Comparison of ENCODE assay signal across 21 cellular contexts in the genomic region with DNA sequence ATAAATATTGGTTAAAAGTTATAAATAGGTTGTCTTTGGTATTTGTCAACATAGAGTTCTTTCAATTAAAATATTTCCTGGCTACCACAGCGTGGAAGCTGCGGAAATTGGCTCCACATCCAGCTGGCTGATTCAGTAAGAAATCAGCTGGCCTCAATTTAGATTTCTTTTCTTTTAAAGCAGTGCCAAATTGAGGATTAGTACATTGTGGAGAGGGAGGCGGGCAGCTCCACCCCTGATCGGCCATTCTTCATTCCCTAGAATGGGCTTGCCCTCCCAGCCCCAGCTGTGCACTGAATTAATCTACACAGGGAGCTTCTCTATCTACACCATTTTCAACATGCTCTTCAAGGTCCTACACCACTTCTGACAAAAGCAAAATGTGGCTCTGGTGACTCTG.
DNase-seq lines count a peak whose midpoint lies in the region; ATAC-seq and TF ChIP-seq lines count a peak whose summit lies in the region.
"Had no signal": no experiment of that assay in that cellular context is flagged by ENCODE, and none has a peak within 500 bp of the region (broad histone marks: within the 10 kb centered on the region; RNA-seq: fewer than 3 reads in every experiment).

No MANE protein-coding gene starts in this region.

- TF ChIP-seq CTCF in nephron (IDR thresholded peaks at IDR 0.05; ENCODE audit: unreplicated experiment in 3 of 3): no peak
- TF ChIP-seq CTCF in psoas muscle (IDR thresholded peaks at IDR 0.05): no peak

- in situ Hi-C loops in HAP-1 (cut with MboI; ENCODE audit: low sequenced_read_pairs): no loop called here

- H3K4me1 ChIP-seq in HAP-1: peaks cover 46% of the 10 kb centered on the region
- H3K4me1 ChIP-seq in ectodermal cell (ENCODE audit: control insufficient read depth, insufficient read depth, low read length): peaks cover 13% of the 10 kb centered on the region
- H3K4me1 ChIP-seq in psoas muscle: no peaks in the 10 kb centered on the region
- H3K4me1 ChIP-seq: BE2C, gastrocnemius medialis had no signal

- H3K36me3 ChIP-seq in HAP-1 (replicated peaks): no peaks in the 10 kb centered on the region
- H3K36me3 ChIP-seq in ectodermal cell (ENCODE audit: control insufficient read depth, insufficient read depth, low read length): no peaks in the 10 kb centered on the region
- no peaks in the 10 kb centered on the region for H3K36me3 ChIP-seq in psoas muscle (ENCODE audit: insufficient read depth in 1 of 2, low read depth in 1 of 2)
- H3K36me3 ChIP-seq: BE2C, gastrocnemius medialis, ovary had no signal

- ATAC-seq in HG03520 (IDR thresholded peaks at IDR 0.05; ENCODE audit: unreplicated experiment): no peak
- no peak for ATAC-seq in psoas muscle
- ATAC-seq: gastrocnemius medialis; Panc1; stimulated activated naive CD8-positive, alpha-beta T cell treated with anti-CD3 and anti-CD28 coated beads, Interleukin-15, Interleukin-2, amounts not matched to agents 100 U/mL and 50 U/mL, for 24 hours; T-helper 17 cell had no signal

- H3K9me3 Mint-ChIP-seq in nephron: no peaks in the 10 kb centered on the region
- H3K9me3 Mint-ChIP-seq: activated naive CD4-positive, alpha-beta T cell treated with anti-CD3 and anti-CD28 coated beads, Interleukin-2, amount 10 ng/mL, durations not matched to agents 7 days and 5 days; endodermal cell had no signal

- no peaks in the 10 kb centered on the region for H3K36me3 Mint-ChIP-seq in nephron (ENCODE audit: low read depth)
- H3K36me3 Mint-ChIP-seq: activated naive CD4-positive, alpha-beta T cell treated with anti-CD3 and anti-CD28 coated beads, Interleukin-2, amount 10 ng/mL, durations not matched to agents 7 days and 5 days had no signal

- H3K27ac Mint-ChIP-seq in nephron: peak overlapping the region; percentile 42 to 95 (median 89)
- H3K27ac Mint-ChIP-seq: activated naive CD4-positive, alpha-beta T cell treated with anti-CD3 and anti-CD28 coated beads, Interleukin-2, amount 10 ng/mL, durations not matched to agents 7 days and 5 days; endodermal cell; T-helper 17 cell had no signal

- peak overlapping the region; percentile 12 for H3K27ac ChIP-seq in ectodermal cell (ENCODE audit: insufficient read depth, low read depth, low read length, poor library complexity, severe bottlenecking)
- H3K27ac ChIP-seq in psoas muscle: no peak overlapping the region
- H3K27ac ChIP-seq: ovary had no signal

- H3K9me3 ChIP-seq in HAP-1 (no peaks in the 10 kb centered on the region), ectodermal cell (ENCODE audit: control insufficient read depth, low read length) (no peaks in the 10 kb centered on the region), psoas muscle (no peaks in the 10 kb centered on the region)
- H3K9me3 ChIP-seq: BE2C, gastrocnemius medialis, ovary had no signal

- peaks cover 17% of the 10 kb centered on the region for H3K4me1 Mint-ChIP-seq in nephron
- H3K4me1 Mint-ChIP-seq: activated naive CD4-positive, alpha-beta T cell treated with anti-CD3 and anti-CD28 coated beads, Interleukin-2, amount 10 ng/mL, durations not matched to agents 7 days and 5 days; endodermal cell; T-helper 17 cell had no signal

- H3K4me3 ChIP-seq in HAP-1: no peak overlapping the region
- no peak overlapping the region for H3K4me3 ChIP-seq in ectodermal cell (ENCODE audit: insufficient read depth, low read depth, low read length)
- H3K4me3 ChIP-seq in psoas muscle: no peak overlapping the region
- H3K4me3 ChIP-seq: gastrocnemius medialis, ovary had no signal

- intact Hi-C loops in psoas muscle (cut with DNase I): no loop called here

- peak overlapping the region in 1 of 3 experiments; percentile 30 for H3K4me3 Mint-ChIP-seq in nephron
- H3K4me3 Mint-ChIP-seq: activated naive CD4-positive, alpha-beta T cell treated with anti-CD3 and anti-CD28 coated beads, Interleukin-2, amount 10 ng/mL, durations not matched to agents 7 days and 5 days; endodermal cell; T-helper 17 cell had no signal

- DNase-seq in HAP-1 (ENCODE audit: low spot score in 2 of 2) (peak; percentile 63 to 71), NCI-H446 treated with DMSO at 0.1 percent for 48 hours (lab: John Stamatoyannopoulos, UW) (peak; percentile 49), NCI-H1694 (lab: John Stamatoyannopoulos, UW) (no peak), psoas muscle (no peak)
- DNase-seq: activated CD4-positive, alpha-beta T cell treated with anti-CD3 and anti-CD28 coated beads for 1 hour; activated CD8-positive, alpha-beta memory T cell treated with anti-CD3 and anti-CD28 coated beads, Interleukin-2, amount 50 U/mL, for 4 hours; activated naive CD4-positive, alpha-beta T cell treated with anti-CD3 and anti-CD28 coated beads, Interleukin-2, amount 10 ng/mL, durations not matched to agents 7 days and 5 days; BE2C; caudate nucleus; DMS79; endodermal cell; gastrocnemius medialis; MM.1S; NCI-H510A; ovary; stimulated activated naive CD8-positive, alpha-beta T cell treated with anti-CD3 and anti-CD28 coated beads, Interleukin-15, Interleukin-2, amounts not matched to agents 100 U/mL and 50 U/mL, for 24 hours; T-helper 17 cell had no signal

- H3K27me3 ChIP-seq in HAP-1 (ENCODE audit: low read depth) (no peaks in the 10 kb centered on the region), ectodermal cell (ENCODE audit: control insufficient read depth, insufficient read depth, low read length, poor library complexity, severe bottlenecking) (no peaks in the 10 kb centered on the region), psoas muscle (ENCODE audit: insufficient read depth in 3 of 3, low read length in 2 of 3) (no peaks in the 10 kb centered on the region)
- H3K27me3 ChIP-seq: BE2C, gastrocnemius medialis, ovary had no signal

- no peaks in the 10 kb centered on the region for H3K27me3 Mint-ChIP-seq in nephron (ENCODE audit: low read depth)
- H3K27me3 Mint-ChIP-seq: activated naive CD4-positive, alpha-beta T cell treated with anti-CD3 and anti-CD28 coated beads, Interleukin-2, amount 10 ng/mL, durations not matched to agents 7 days and 5 days; T-helper 17 cell had no signal

- WGBS in ectodermal cell, 2 experiments: 49 to 61% methylated on average over 4 of the region's 4 CpGs
- WGBS in psoas muscle, 3 donors: 9 to 16% (median 11%) methylated on average over 4 of the region's 4 CpGs

Comparison
In these comparisons a context has a peak if more than half of its experiments do, and no peak if none do; other contexts are left out.
1. DNase-seq: peak in HAP-1 (2 of 2) and NCI-H446 treated with DMSO at 0.1 percent for 48 hours (single experiment); none in NCI-H1694 (single experiment) and psoas muscle (0 of 2).